ENCODE assay signal across 8 cellular contexts in the genomic region with DNA sequence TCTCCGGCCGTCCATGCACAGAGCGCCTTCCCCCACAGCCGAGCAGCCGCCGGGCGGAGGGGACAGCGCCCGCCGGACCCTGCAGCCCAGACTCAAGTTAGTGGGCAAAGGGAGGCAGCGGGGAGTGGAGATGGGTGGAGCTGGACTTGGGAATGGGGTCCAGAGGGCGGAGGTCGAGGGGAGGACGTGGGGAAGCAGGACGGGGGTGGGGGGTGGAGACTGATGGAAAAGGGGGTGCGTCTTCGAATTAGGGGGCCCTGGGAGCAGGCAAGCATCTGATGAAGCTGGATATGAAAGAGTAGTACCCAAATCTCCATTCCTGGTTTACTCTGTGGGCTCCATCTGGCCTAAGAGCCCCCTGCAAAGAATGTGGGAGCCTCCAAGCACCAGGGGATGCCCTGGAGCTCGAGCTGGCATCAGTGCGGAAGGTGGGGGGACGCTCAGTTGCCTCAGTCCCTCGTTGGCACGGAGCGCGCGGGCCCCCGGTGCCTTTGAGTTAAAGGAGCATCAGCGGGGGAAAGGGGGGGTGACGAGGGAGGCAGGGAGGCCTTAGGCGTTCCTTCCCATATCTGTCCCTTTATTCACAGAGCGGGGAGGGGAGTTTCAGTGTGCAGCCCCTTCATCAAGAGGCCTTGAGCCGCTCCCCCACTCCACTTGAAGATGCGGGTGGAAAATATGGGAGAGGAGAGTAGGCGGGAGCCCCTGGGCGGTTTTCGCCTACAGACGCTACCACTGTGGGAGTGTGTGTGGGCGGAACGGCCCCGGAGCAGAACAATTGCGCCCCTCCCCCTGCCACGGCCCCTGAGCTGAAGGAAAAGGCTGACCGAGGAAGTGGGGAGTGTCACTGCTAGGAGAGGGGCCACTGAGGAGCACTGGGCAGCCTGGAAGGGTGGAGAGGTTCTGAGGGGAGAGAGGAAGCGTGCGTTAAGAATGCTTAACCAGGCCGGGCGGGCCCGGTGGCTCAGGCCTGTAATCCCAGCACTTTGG. TPM values are rescaled to one million over a fixed set of nuclear protein-coding genes. Genes with fewer than 3 reads are reported as not detected.
DNase-seq lines count a peak whose midpoint lies in the region; ATAC-seq and TF ChIP-seq lines count a peak whose summit lies in the region.

No MANE protein-coding gene starts in this region.

- CTCF ChIA-PET in CD8-positive, alpha-beta memory T cell (lab: Charles Lee), result interaction anchor here (0.9 to 14.7 kb wide), 4 partner anchors 10 to 20 kb away, joined by 3 to 195 read pairs (median 24); a partner anchor contains a TSS

- H3K36me3 ChIP-seq in CD8-positive, alpha-beta memory T cell (ENCODE audit: insufficient read depth, low read length), result peaks cover 18% of the 10 kb centered on the region
- H3K36me3 ChIP-seq in Loucy (ENCODE audit: insufficient read depth, low read length) (no peaks in the 10 kb centered on the region; the same call in 1 of the 2 replicates), lung (ENCODE audit: control insufficient read depth in 2 of 2, insufficient read depth in 2 of 2, low read length in 2 of 2) (peaks cover 6 to 30% of the 10 kb centered on the region in 2 donors)
- peaks cover 3% of the 10 kb centered on the region for H3K36me3 ChIP-seq in effector memory CD4-positive, alpha-beta T cell (ENCODE audit: control insufficient read depth, insufficient read depth, low read length)

- no peak for TF ChIP-seq CTCF in Loucy (conservative IDR thresholded peaks at IDR 0.05; ENCODE audit: low read length)
- TF ChIP-seq CTCF in lung (IDR thresholded peaks at IDR 0.05; ENCODE audit: control extremely low read depth, extremely low read depth), result no peak

- WGBS in lung, 2 donors, result 0% methylated on average over 46 to 47 of the region's 47 CpGs

- H3K27me3 ChIP-seq in CD8-positive, alpha-beta memory T cell (ENCODE audit: insufficient read depth, low read length, poor library complexity, severe bottlenecking), result no peaks in the 10 kb centered on the region
- no peaks in the 10 kb centered on the region for H3K27me3 ChIP-seq in Loucy (ENCODE audit: insufficient read depth, low read length, poor library complexity, severe bottlenecking)
- H3K27me3 ChIP-seq in effector memory CD4-positive, alpha-beta T cell (replicated peaks; ENCODE audit: control insufficient read depth, insufficient read depth, low read length, poor library complexity, severe bottlenecking), result no peaks in the 10 kb centered on the region
- no peaks in the 10 kb centered on the region for H3K27me3 ChIP-seq in lung (ENCODE audit: control insufficient read depth, insufficient read depth)

- DNase-seq in CD8-positive, alpha-beta memory T cell, result peak; percentile 18 to 62 (median 41)
- peak; percentile 40 for DNase-seq in activated CD4-positive, alpha-beta T cell treated with anti-CD3 and anti-CD28 coated beads, Interleukin-2, amount 50 U/mL, for 1 hour
- peak in 2 of 3 donors; percentile 23 to 32 for DNase-seq in effector memory CD4-positive, alpha-beta T cell
- peak; percentile 84 for DNase-seq in lung (ENCODE audit: low spot score)
- DNase-seq in stimulated activated CD8-positive, alpha-beta memory T cell treated with anti-CD3 and anti-CD28 coated beads, Interleukin-7, amount 100 ng/mL, for 4 hours (ENCODE audit: low read depth in 2 of 2), result peak; percentile 47 to 60
- DNase-seq in NCI-H2029 treated with DMSO at 0.1 percent for 48 hours (lab: John Stamatoyannopoulos, UW), result no peak
- no peak for DNase-seq in NK-92 treated with Interleukin-12 subunit alpha and Interleukin-12 subunit beta, amount 100 ng/mL, for 24 hours (lab: John Stamatoyannopoulos, UW)

- peaks cover 10% of the 10 kb centered on the region for H4K20me1 ChIP-seq in Loucy (ENCODE audit: insufficient read depth, low read length, poor library complexity, severe bottlenecking)

- H3F3A ChIP-seq in Loucy (ENCODE audit: low read depth), result peaks cover 3% of the 10 kb centered on the region; the same call in 1 of the 2 replicates

- peak overlapping the region; percentile 81 for H2AFZ ChIP-seq in Loucy (ENCODE audit: low read length)

- peak overlapping the region; percentile 88 for H3K4me2 ChIP-seq in Loucy (ENCODE audit: low read depth, low read length, poor library complexity, severe bottlenecking)

- H3K9me3 Mint-ChIP-seq in CD8-positive, alpha-beta memory T cell, result no peaks in the 10 kb centered on the region

- no peaks in the 10 kb centered on the region for H3K9me3 ChIP-seq in CD8-positive, alpha-beta memory T cell (ENCODE audit: low read length)
- no peaks in the 10 kb centered on the region for H3K9me3 ChIP-seq in Loucy (ENCODE audit: insufficient read depth, low read depth, low read length)
- no peaks in the 10 kb centered on the region for H3K9me3 ChIP-seq in effector memory CD4-positive, alpha-beta T cell (ENCODE audit: control insufficient read depth, low read length)
- H3K9me3 ChIP-seq in lung (ENCODE audit: control insufficient read depth in 2 of 2, insufficient read depth in 1 of 2, low read length in 1 of 2), result no peaks in the 10 kb centered on the region

- POLR2A ChIA-PET in CD8-positive, alpha-beta memory T cell (lab: Charles Lee), result interaction anchor here (0.5 to 10.9 kb wide), 6 partner anchors 11 to 555 kb away, joined by 3 to 131 read pairs (median 5); a partner anchor contains a TSS

- no peaks in the 10 kb centered on the region for H3K9me2 ChIP-seq in Loucy (replicated peaks; ENCODE audit: low read depth, low read length)

- ATAC-seq in lung (ENCODE audit: insufficient read depth, low FRiP score), result no peak

- peaks cover 24% of the 10 kb centered on the region for H3K79me2 ChIP-seq in Loucy (ENCODE audit: insufficient read depth, low read length)

- peaks cover 47 to 68% (median 55%) of the 10 kb centered on the region in 3 donors for H3K4me1 Mint-ChIP-seq in CD8-positive, alpha-beta memory T cell

- H3K4me3 Mint-ChIP-seq in CD8-positive, alpha-beta memory T cell, result peak overlapping the region; percentile 92 to 98 (median 93)

- no peaks in the 10 kb centered on the region for H3K27me3 Mint-ChIP-seq in CD8-positive, alpha-beta memory T cell

- H3K36me3 Mint-ChIP-seq in CD8-positive, alpha-beta memory T cell, result peaks cover 0 to 49% (median 0%) of the 10 kb centered on the region in 3 donors

- peak overlapping the region; percentile 76 to 100 (median 92) for H3K27ac Mint-ChIP-seq in CD8-positive, alpha-beta memory T cell

- peak overlapping the region; percentile 57 for H3K27ac ChIP-seq in CD8-positive, alpha-beta memory T cell (ENCODE audit: low read depth, low read length)
- peak overlapping the region; percentile 64 for H3K27ac ChIP-seq in effector memory CD4-positive, alpha-beta T cell (ENCODE audit: insufficient read depth, low read length, poor library complexity, severe bottlenecking)
- H3K27ac ChIP-seq in lung (ENCODE audit: low read depth in 1 of 2, low read length in 1 of 2), result peak overlapping the region; percentile 92

- H3K9ac ChIP-seq in Loucy (ENCODE audit: low read depth, low read length, poor library complexity, severe bottlenecking), result peak overlapping the region; percentile 81

- peaks cover 43% of the 10 kb centered on the region for H3K4me1 ChIP-seq in CD8-positive, alpha-beta memory T cell (ENCODE audit: insufficient read depth, low read length)
- H3K4me1 ChIP-seq in Loucy (ENCODE audit: insufficient read depth, low read length, poor library complexity, severe bottlenecking), result peaks cover 20% of the 10 kb centered on the region
- peaks cover 35% of the 10 kb centered on the region for H3K4me1 ChIP-seq in effector memory CD4-positive, alpha-beta T cell (ENCODE audit: control insufficient read depth, insufficient read depth, low read length, poor library complexity, severe bottlenecking)
- peaks cover 0 to 20% of the 10 kb centered on the region in 2 donors for H3K4me1 ChIP-seq in lung (ENCODE audit: control insufficient read depth in 2 of 2, insufficient read depth in 2 of 2, low read length in 2 of 2)

- peak overlapping the region; percentile 78 for H3K4me3 ChIP-seq in CD8-positive, alpha-beta memory T cell (ENCODE audit: low read length)
- H3K4me3 ChIP-seq in Loucy (ENCODE audit: low read length, poor library complexity, severe bottlenecking), result peak overlapping the region; percentile 88
- H3K4me3 ChIP-seq in effector memory CD4-positive, alpha-beta T cell (ENCODE audit: insufficient read depth, low read depth, low read length, poor library complexity, severe bottlenecking), result peak overlapping the region; percentile 80
- H3K4me3 ChIP-seq in lung, result peak overlapping the region; percentile 80

RNA-seq across cellular contexts. Expression of a gene that starts 0.6 kb away (rescaled TPM):
- total RNA-seq in CD8-positive, alpha-beta memory T cell, result 10 to 100 TPM; 37.7 to 40.1 TPM
- 1.6 TPM for polyA plus RNA-seq in CD8-positive, alpha-beta memory T cell
- total RNA-seq in lung, result 10 to 100 TPM; 45.2 to 51.3 TPM
- polyA plus RNA-seq in lung, result 10 to 100 TPM; 16.7 to 32.5 TPM

RNA-seq across cellular contexts. Expression of a gene that starts 11.0 kb away (rescaled TPM):
- 10 to 100 TPM; 50.5 to 50.9 TPM for total RNA-seq in CD8-positive, alpha-beta memory T cell
- 3.8 TPM for polyA plus RNA-seq in CD8-positive, alpha-beta memory T cell
- total RNA-seq in lung, result 10 to 100 TPM; 10.6 to 14.3 TPM
- 1 to 10 TPM; 3.7 to 4.8 TPM for polyA plus RNA-seq in lung

RNA-seq across cellular contexts. Expression of a gene that starts 21.6 kb away (rescaled TPM):
- 100 to 1,000 TPM; 262 to 265 TPM for total RNA-seq in CD8-positive, alpha-beta memory T cell
- 82.8 TPM for polyA plus RNA-seq in CD8-positive, alpha-beta memory T cell
- 100 to 1,000 TPM; 118 to 216 TPM for total RNA-seq in lung
- 100 to 1,000 TPM; 150 to 199 TPM for polyA plus RNA-seq in lung

RNA-seq across cellular contexts. Expression of a gene that starts 38.7 kb away (rescaled TPM):
- total RNA-seq in CD8-positive, alpha-beta memory T cell, result 1 to 10 TPM; 2.3 to 2.5 TPM
- polyA plus RNA-seq in CD8-positive, alpha-beta memory T cell, result 0.29 TPM
- total RNA-seq in lung, result 100 to 1,000 TPM; 166 to 338 TPM
- polyA plus RNA-seq in lung, result 10 to 100 TPM; 52.6 to 77.4 TPM

RNA-seq across cellular contexts. Expression of a gene that starts 39.6 kb away (rescaled TPM):
- total RNA-seq in CD8-positive, alpha-beta memory T cell, result under 1 TPM; 0.51 to 0.70 TPM
- 0.40 TPM for polyA plus RNA-seq in CD8-positive, alpha-beta memory T cell
- under 1 TPM; 0.09 to 0.67 TPM for total RNA-seq in lung
- polyA plus RNA-seq in lung, result under 1 TPM; 0.13 to 0.28 TPM

Comparison
In these comparisons a context has a peak if more than half of its experiments do, and no peak if none do; other contexts are left out.
1. DNase-seq: peak in CD8-positive, alpha-beta memory T cell (5 of 5), activated CD4-positive, alpha-beta T cell treated with anti-CD3 and anti-CD28 coated beads, Interleukin-2, amount 50 U/mL, for 1 hour (single experiment), effector memory CD4-positive, alpha-beta T cell (2 of 3), lung (single experiment) and stimulated activated CD8-positive, alpha-beta memory T cell treated with anti-CD3 and anti-CD28 coated beads, Interleukin-7, amount 100 ng/mL, for 4 hours (2 of 2); none in NCI-H2029 treated with DMSO at 0.1 percent for 48 hours (single experiment) and NK-92 treated with Interleukin-12 subunit alpha and Interleukin-12 subunit beta, amount 100 ng/mL, for 24 hours (single experiment).
2. Peak in every context shown above with its lines, with median percentiles within 50 percentile points of each other: H3K27ac ChIP-seq and H3K4me3 ChIP-seq.